Comparison of ENCODE assay signal across 12 cellular contexts in genomic region chr5:122751293-122751753, GRCh38. TPM values are rescaled to one million over a fixed set of nuclear protein-coding genes. Genes with fewer than 3 reads are reported as not detected.
DNase-seq lines count a peak whose midpoint lies in the region; ATAC-seq and TF ChIP-seq lines count a peak whose summit lies in the region.
"Had no signal": no experiment of that assay in that cellular context is flagged by ENCODE, and none has a peak within 500 bp of the region (broad histone marks: within the 10 kb centered on the region; RNA-seq: fewer than 3 reads in every experiment).

No MANE protein-coding gene starts in this region.

- whole genome bisulfite sequencing in endodermal cell (ENCODE audit: insufficient coverage in 1 of 2, insufficient read length in 1 of 2), 2 experiments: 31 to 38% methylated on average over 3 to 7 of the region's 7 CpGs

- DNase-seq in EH (ENCODE audit: low read depth) (peak; percentile 65), M059J (ENCODE audit: low read depth) (peak; percentile 63), endodermal cell (peak; percentile 90), nephron progenitor cell (no peak), activated gamma-delta T cell (lab: John Stamatoyannopoulos, UW) (no peak), tibial artery (no peak)
- DNase-seq: activated CD4-positive, alpha-beta memory T cell treated with anti-CD3 and anti-CD28 coated beads, Interleukin-2, amount 10 ng/mL, durations not matched to agents 7 days and 5 days; activated naive CD8-positive, alpha-beta T cell treated with anti-CD3 and anti-CD28 coated beads, Interleukin-2, amount 50 U/mL, for 24 hours; CD8-positive, alpha-beta T cell had no signal

- no peak overlapping the region for H3K27ac ChIP-seq in endodermal cell (ENCODE audit: low read depth, low read length)
- H3K27ac ChIP-seq in tibial artery: no peak overlapping the region
- H3K27ac ChIP-seq: SK-N-MC had no signal

- H3K9ac ChIP-seq in endodermal cell (ENCODE audit: extremely low read depth, low read length, poor library complexity, severe bottlenecking): peak overlapping the region; percentile 32

- peaks cover 4% of the 10 kb centered on the region for H3K4me1 ChIP-seq in endodermal cell (ENCODE audit: control insufficient read depth, insufficient read depth, low read length)
- peaks cover 0 to 19% (median 0%) of the 10 kb centered on the region in 4 donors for H3K4me1 ChIP-seq in tibial artery

- H3K36me3 Mint-ChIP-seq in endodermal cell (ENCODE audit: low read depth) (no peaks in the 10 kb centered on the region), nephron progenitor cell (ENCODE audit: low read depth) (no peaks in the 10 kb centered on the region)
- H3K36me3 Mint-ChIP-seq: CD8-positive, alpha-beta T cell had no signal

- H3K9me3 Mint-ChIP-seq in endodermal cell (no peaks in the 10 kb centered on the region), nephron progenitor cell (no peaks in the 10 kb centered on the region)
- H3K9me3 Mint-ChIP-seq: activated CD4-positive, alpha-beta memory T cell treated with anti-CD3 and anti-CD28 coated beads, Interleukin-2, amount 10 ng/mL, durations not matched to agents 7 days and 5 days; activated naive CD8-positive, alpha-beta T cell treated with anti-CD3 and anti-CD28 coated beads, Interleukin-2, amount 50 U/mL, for 24 hours; CD8-positive, alpha-beta T cell had no signal

- H3K27ac Mint-ChIP-seq in endodermal cell (peak overlapping the region; percentile 93), nephron progenitor cell (peak overlapping the region; percentile 10)
- H3K27ac Mint-ChIP-seq: activated CD4-positive, alpha-beta memory T cell treated with anti-CD3 and anti-CD28 coated beads, Interleukin-2, amount 10 ng/mL, durations not matched to agents 7 days and 5 days; activated naive CD8-positive, alpha-beta T cell treated with anti-CD3 and anti-CD28 coated beads, Interleukin-2, amount 50 U/mL, for 24 hours; CD8-positive, alpha-beta T cell had no signal

- peak overlapping the region; percentile 11 for H3K4me3 Mint-ChIP-seq in endodermal cell
- H3K4me3 Mint-ChIP-seq in nephron progenitor cell: no peak overlapping the region
- H3K4me3 Mint-ChIP-seq: activated CD4-positive, alpha-beta memory T cell treated with anti-CD3 and anti-CD28 coated beads, Interleukin-2, amount 10 ng/mL, durations not matched to agents 7 days and 5 days; activated naive CD8-positive, alpha-beta T cell treated with anti-CD3 and anti-CD28 coated beads, Interleukin-2, amount 50 U/mL, for 24 hours; CD8-positive, alpha-beta T cell had no signal

- H3K27me3 ChIP-seq in endodermal cell (ENCODE audit: control insufficient read depth, insufficient read depth, low read length, poor library complexity, severe bottlenecking) (no peaks in the 10 kb centered on the region), tibial artery (no peaks in the 10 kb centered on the region)

- H3K27me3 Mint-ChIP-seq in endodermal cell (ENCODE audit: insufficient read depth): no peaks in the 10 kb centered on the region
- peaks cover 3% of the 10 kb centered on the region for H3K27me3 Mint-ChIP-seq in nephron progenitor cell (ENCODE audit: low read depth, poor library complexity)

- H3K4me1 Mint-ChIP-seq in endodermal cell (peaks cover 17% of the 10 kb centered on the region), nephron progenitor cell (peaks cover 18% of the 10 kb centered on the region)

- ATAC-seq in GM18858 (IDR thresholded peaks at IDR 0.05; ENCODE audit: unreplicated experiment) (no peak), HG02870 (IDR thresholded peaks at IDR 0.05; ENCODE audit: unreplicated experiment) (no peak)
- ATAC-seq: activated naive CD8-positive, alpha-beta T cell treated with anti-CD3 and anti-CD28 coated beads, Interleukin-2, amount 50 U/mL, for 24 hours; CD8-positive, alpha-beta T cell had no signal

- no peak overlapping the region for H3K4me3 ChIP-seq in endodermal cell (ENCODE audit: low read length)
- H3K4me3 ChIP-seq in tibial artery: no peak overlapping the region
- H3K4me3 ChIP-seq: SK-N-MC had no signal

- H3K9me3 ChIP-seq in endodermal cell (ENCODE audit: control insufficient read depth, low read length) (no peaks in the 10 kb centered on the region), tibial artery (no peaks in the 10 kb centered on the region)

- TF ChIP-seq CTCF in endodermal cell (conservative IDR thresholded peaks at IDR 0.05): no peak
- no peak for TF ChIP-seq CTCF in nephron progenitor cell (IDR thresholded peaks at IDR 0.05)
- TF ChIP-seq CTCF in tibial artery (IDR thresholded peaks at IDR 0.05): no peak

- H3K36me3 ChIP-seq in endodermal cell (ENCODE audit: control insufficient read depth, insufficient read depth, low read length): no peaks in the 10 kb centered on the region
- H3K36me3 ChIP-seq in tibial artery: no peaks in the 10 kb centered on the region

- intact Hi-C loops in tibial artery (cut with DNase I; ENCODE audit: low total_unique reads): no loop called here

RNA-seq across cellular contexts. Expression of gene SNX2, which starts 23.6 kb away (rescaled TPM):
- 54.6 and 75.2 TPM in 2 replicates for total RNA-seq in M059J (2014; rRNA removed; shearing (Covaris generic))
- 10 to 100 TPM; 69.8 to 83.2 TPM for total RNA-seq in endodermal cell
- polyA plus RNA-seq in endodermal cell (2013, experiment 1 of 2): 66.0 TPM
- polyA plus RNA-seq in endodermal cell (2013, experiment 2 of 2): 63.0 TPM

Comparison
In these comparisons a context has a peak if more than half of its experiments do, and no peak if none do; other contexts are left out.
1. DNase-seq: peak in EH (single experiment), M059J (single experiment) and endodermal cell (single experiment); none in nephron progenitor cell (single experiment), activated gamma-delta T cell (single experiment) and tibial artery (0 of 2).